Comparison of ENCODE assay signal across 1 cellular context in genomic region chr10:3094565-3095168, GRCh38.
TF ChIP-seq lines count a peak whose summit lies in the region.

No MANE protein-coding gene starts in this region.

TF ChIP-seq in SK-N-SH, 30 proteins besides CTCF, POLR2A, EP300 and RAD21 (continued from another document):
- TF ChIP-seq MEF2A (IDR thresholded peaks at IDR 0.05; ENCODE audit: borderline replicate concordance, low read depth) (no peak), ZBTB33 (IDR thresholded peaks at IDR 0.05; ENCODE audit: borderline replicate concordance, low read depth) (no peak), MAX (IDR thresholded peaks at IDR 0.05; ENCODE audit: low read depth) (no peak), TAF1 (IDR thresholded peaks at IDR 0.05; ENCODE audit: borderline replicate concordance, low read depth, low read length) (no peak), RFX5 (IDR thresholded peaks at IDR 0.05; ENCODE audit: low read length) (no peak), GABPA (IDR thresholded peaks at IDR 0.05; ENCODE audit: low read depth) (no peak), EZH2phosphoT487 (IDR thresholded peaks at IDR 0.05; ENCODE audit: borderline replicate concordance, low read depth) (no peak), USF1 (IDR thresholded peaks at IDR 0.05; ENCODE audit: borderline replicate concordance, low read depth) (no peak), NRF1 (IDR thresholded peaks at IDR 0.05; ENCODE audit: low read depth, low read length) (no peak), RXRA (IDR thresholded peaks at IDR 0.05; ENCODE audit: borderline replicate concordance, low read depth) (no peak), FOXM1 (IDR thresholded peaks at IDR 0.05; ENCODE audit: low read depth) (no peak), NFIC (IDR thresholded peaks at IDR 0.05; ENCODE audit: borderline replicate concordance) (no peak), YY1 (IDR thresholded peaks at IDR 0.05; ENCODE audit: low read depth) (no peak)
TF ChIP-seq in SK-N-SH: peak in this region for 0.
